Comparison of ENCODE assay signal across 18 cellular contexts in genomic region chr2:97965146-97965545, GRCh38.
"Had no signal": no experiment of that assay in that cellular context is flagged by ENCODE, and none has a peak within 500 bp of the region (broad histone marks: within the 10 kb centered on the region; RNA-seq: fewer than 3 reads in every experiment).

No MANE protein-coding gene starts in this region.

- ATAC-seq: activated CD8-positive, alpha-beta memory T cell treated with anti-CD3 and anti-CD28 coated beads, Interleukin-2, amount 10 ng/mL, durations not matched to agents 7 days and 5 days; activated CD8-positive, alpha-beta T cell treated with anti-CD3 and anti-CD28 coated beads for 36 hours; activated naive CD8-positive, alpha-beta T cell treated with anti-CD3 and anti-CD28 coated beads, Interleukin-2, amount 50 U/mL, for 24 hours; foreskin keratinocyte had no signal

- H3K4me3 Mint-ChIP-seq: activated CD4-positive, alpha-beta T cell treated with anti-CD3 and anti-CD28 coated beads, Interleukin-2, amount 10 ng/mL, durations not matched to agents 24 days and 14 days; activated CD8-positive, alpha-beta memory T cell treated with anti-CD3 and anti-CD28 coated beads, Interleukin-2, amount 10 ng/mL, durations not matched to agents 7 days and 5 days; activated CD8-positive, alpha-beta T cell treated with anti-CD3 and anti-CD28 coated beads for 36 hours; activated naive CD8-positive, alpha-beta T cell treated with anti-CD3 and anti-CD28 coated beads, Interleukin-2, amount 50 U/mL, for 24 hours; dendritic cell treated with granulocyte-macrophage colony-stimulating factor and Interleukin-4, amounts not matched to agents 40 ng/mL and 50 ng/mL, for 4 days; mesothelial cell of epicardium; T-helper 1 cell treated with Interleukin-12 subunit alpha and Interleukin-12 subunit beta and Interleukin-4 antibody, amounts not matched to agents 30 μg/mL and 1 μg/mL, for 36 hours had no signal

- H3K36me3 ChIP-seq: left ventricle myocardium inferior, sigmoid colon, thoracic aorta had no signal

- H3K27me3 Mint-ChIP-seq: activated CD4-positive, alpha-beta T cell treated with anti-CD3 and anti-CD28 coated beads, Interleukin-2, amount 10 ng/mL, durations not matched to agents 24 days and 14 days; activated CD8-positive, alpha-beta memory T cell treated with anti-CD3 and anti-CD28 coated beads, Interleukin-2, amount 10 ng/mL, durations not matched to agents 7 days and 5 days; activated CD8-positive, alpha-beta T cell treated with anti-CD3 and anti-CD28 coated beads for 36 hours; activated naive CD8-positive, alpha-beta T cell treated with anti-CD3 and anti-CD28 coated beads, Interleukin-2, amount 50 U/mL, for 24 hours; dendritic cell treated with granulocyte-macrophage colony-stimulating factor and Interleukin-4, amounts not matched to agents 40 ng/mL and 50 ng/mL, for 4 days had no signal

- H3K36me3 Mint-ChIP-seq: mesothelial cell of epicardium had no signal

- DNase-seq: activated CD4-positive, alpha-beta T cell treated with anti-CD3 and anti-CD28 coated beads, Interleukin-2, amount 10 ng/mL, durations not matched to agents 24 days and 14 days; activated CD8-positive, alpha-beta memory T cell treated with anti-CD3 and anti-CD28 coated beads, Interleukin-2, amount 10 ng/mL, durations not matched to agents 7 days and 5 days; activated CD8-positive, alpha-beta T cell treated with anti-CD3 and anti-CD28 coated beads for 36 hours; activated gamma-delta T cell; activated naive CD4-positive, alpha-beta T cell treated with anti-CD3 and anti-CD28 coated beads, Interleukin-2, amount 50 U/mL, for 16 hours; activated naive CD8-positive, alpha-beta T cell treated with anti-CD3 and anti-CD28 coated beads, Interleukin-2, amount 50 U/mL, for 24 hours; activated T-cell treated with anti-CD3 and anti-CD28 coated beads for 4 hours; effector CD8-positive, alpha-beta T cell; foreskin keratinocyte; left ventricle myocardium inferior; occipital lobe; sigmoid colon; stimulated activated CD4-positive, alpha-beta T cell treated with anti-CD3 and anti-CD28 coated beads, Interleukin-4, amount 100 ng/mL, for 24 hours; stimulated activated naive CD4-positive, alpha-beta T cell treated with Interleukin-2 at 50 U/mL for 16 hours had no signal

- H3K4me3 ChIP-seq: left ventricle myocardium inferior, sigmoid colon, thoracic aorta had no signal

- H3K9me3 Mint-ChIP-seq: activated CD4-positive, alpha-beta T cell treated with anti-CD3 and anti-CD28 coated beads, Interleukin-2, amount 10 ng/mL, durations not matched to agents 24 days and 14 days; activated naive CD8-positive, alpha-beta T cell treated with anti-CD3 and anti-CD28 coated beads, Interleukin-2, amount 50 U/mL, for 24 hours; dendritic cell treated with granulocyte-macrophage colony-stimulating factor and Interleukin-4, amounts not matched to agents 40 ng/mL and 50 ng/mL, for 4 days; mesothelial cell of epicardium; T-helper 1 cell treated with Interleukin-12 subunit alpha and Interleukin-12 subunit beta and Interleukin-4 antibody, amounts not matched to agents 30 μg/mL and 1 μg/mL, for 36 hours had no signal

- H3K27ac ChIP-seq: foreskin keratinocyte, left ventricle myocardium inferior, sigmoid colon, thoracic aorta had no signal

- H3K27me3 ChIP-seq: foreskin keratinocyte, sigmoid colon had no signal

- H3K9me3 ChIP-seq: left ventricle myocardium inferior, sigmoid colon, thoracic aorta had no signal

- H3K27ac Mint-ChIP-seq: activated CD4-positive, alpha-beta T cell treated with anti-CD3 and anti-CD28 coated beads, Interleukin-2, amount 10 ng/mL, durations not matched to agents 24 days and 14 days; activated CD8-positive, alpha-beta memory T cell treated with anti-CD3 and anti-CD28 coated beads, Interleukin-2, amount 10 ng/mL, durations not matched to agents 7 days and 5 days; activated CD8-positive, alpha-beta T cell treated with anti-CD3 and anti-CD28 coated beads for 36 hours; activated naive CD8-positive, alpha-beta T cell treated with anti-CD3 and anti-CD28 coated beads, Interleukin-2, amount 50 U/mL, for 24 hours; dendritic cell treated with granulocyte-macrophage colony-stimulating factor and Interleukin-4, amounts not matched to agents 40 ng/mL and 50 ng/mL, for 4 days; mesothelial cell of epicardium; T-helper 1 cell treated with Interleukin-12 subunit alpha and Interleukin-12 subunit beta and Interleukin-4 antibody, amounts not matched to agents 30 μg/mL and 1 μg/mL, for 36 hours had no signal
